ENCODE assay signal across 35 cellular contexts in genomic region chr6:38760097-38760496, GRCh38. TPM values are rescaled to one million over a fixed set of nuclear protein-coding genes. Genes with fewer than 3 reads are reported as not detected.
"Had no signal": no experiment of that assay in that cellular context is flagged by ENCODE, and none has a peak within 500 bp of the region (broad histone marks: within the 10 kb centered on the region; RNA-seq: fewer than 3 reads in every experiment).

No MANE protein-coding gene starts in this region.

- FAIRE-seq: astrocyte had no signal

- ATAC-seq: activated naive CD4-positive, alpha-beta T cell treated with anti-CD3 and anti-CD28 coated beads, Interleukin-2, amount 50 U/mL, for 72 hours; activated naive CD8-positive, alpha-beta T cell treated with anti-CD3 and anti-CD28 coated beads, Interleukin-2, amount 50 U/mL, for 24 hours; activated T-cell treated with anti-CD3 and anti-CD28 coated beads, Interleukin-2, amount 50 U/mL, for 4 hours; activated T-cell treated with anti-CD3 and anti-CD28 coated beads, Interleukin-2, amount 50 U/mL, for 72 hours; activated T-helper 17 cell treated with anti-CD3 and anti-CD28 coated beads, Interleukin-2, amount 50 U/mL, for 72 hours; body of pancreas had no signal

- H3K4me3 ChIP-seq: adrenal gland, ascending aorta, body of pancreas, breast epithelium, cardiac muscle cell had no signal

- H3K36me3 ChIP-seq: adrenal gland, ascending aorta, brain microvascular endothelial cell, breast epithelium, cardiac muscle cell had no signal

- H3K27ac ChIP-seq: adrenal gland, ascending aorta, body of pancreas, brain microvascular endothelial cell, breast epithelium, cardiac muscle cell had no signal

- H3K27me3 ChIP-seq: adrenal gland, ascending aorta, body of pancreas, brain microvascular endothelial cell, breast epithelium, cardiac muscle cell had no signal

- DNase-seq: activated effector memory CD4-positive, alpha-beta T cell treated with anti-CD3 and anti-CD28 coated beads, Interleukin-2, amount 50 U/mL, for 16 hours; activated effector memory CD4-positive, alpha-beta T cell treated with Interleukin-2 at 50 U/mL for 16 hours; activated gamma-delta T cell; activated gamma-delta T cell treated with Interleukin-2 at 50 U/mL for 16 hours; activated naive CD4-positive, alpha-beta T cell; activated naive CD4-positive, alpha-beta T cell treated with anti-CD3 and anti-CD28 coated beads for 36 hours; activated naive CD4-positive, alpha-beta T cell treated with anti-CD3 and anti-CD28 coated beads, Interleukin-2, amount 10 ng/mL, durations not matched to agents 7 days and 5 days; activated naive CD4-positive, alpha-beta T cell treated with anti-CD3 and anti-CD28 coated beads, Interleukin-2, amount 50 U/mL, for 16 hours; activated naive CD4-positive, alpha-beta T cell treated with Interleukin-2 at 50 U/mL for 16 hours; activated naive CD8-positive, alpha-beta T cell treated with anti-CD3 and anti-CD28 coated beads for 36 hours; activated naive CD8-positive, alpha-beta T cell treated with anti-CD3 and anti-CD28 coated beads, Interleukin-2, amount 10 ng/mL, durations not matched to agents 7 days and 5 days; activated naive CD8-positive, alpha-beta T cell treated with anti-CD3 and anti-CD28 coated beads, Interleukin-2, amount 50 U/mL, for 24 hours; activated T-cell treated with anti-CD3 and anti-CD28 coated beads, Interleukin-2, amount 50 U/mL, for 1 hour; activated T-cell treated with anti-CD3 and anti-CD28 coated beads, Interleukin-2, amount 50 U/mL, for 24 hours; activated T-cell treated with anti-CD3 and anti-CD28 coated beads, Interleukin-2, amount 50 U/mL, for 4 hours; activated T-cell treated with anti-CD3 and anti-CD28 coated beads, Interleukin-2, amount 50 U/mL, for 48 hours; activated T-cell treated with anti-CD3 and anti-CD28 coated beads, Interleukin-2, amount 50 U/mL, for 72 hours; adrenal gland; amniotic stem cell; amygdala; anterior cingulate cortex; aorta; body of pancreas; brain microvascular endothelial cell; caudate nucleus; central memory CD4-positive, alpha-beta T cell; cerebellar nuclear complex had no signal

- H3K9me3 ChIP-seq: adrenal gland, ascending aorta, body of pancreas, breast epithelium had no signal

- H3K4me1 ChIP-seq: adrenal gland, ascending aorta had no signal

RNA-seq across cellular contexts. Expression of gene DNAH8, which starts 45.0 kb away (rescaled TPM):
- total RNA-seq: activated T-helper 2 cell treated with anti-CD3 and anti-CD28 coated beads, Interferon-gamma antibody, Interleukin-2, Interleukin-4, amounts not matched to agents 10 μg/mL and 5 μg/mL and 100 μg/mL, durations not matched to agents 14 hours and 24 hours and 36 hours; adrenal gland; ascending aorta; astrocyte; body of pancreas; bronchial epithelial cell; cardiac muscle cell had no signal
- polyA plus RNA-seq: cardiac muscle cell had no signal
